Comparison of ENCODE assay signal across 1 cellular context in genomic region chr12:67039995-67040860, GRCh38.
TF ChIP-seq lines count a peak whose summit lies in the region.

No MANE protein-coding gene starts in this region.

TF ChIP-seq in WTC11, 78 proteins besides CTCF, POLR2A, EP300 and RAD21 (continued from another document):
- TF ChIP-seq FOXP4 (CRISPR knock-in tag; IDR thresholded peaks at IDR 0.05) (no peak), TEAD1 (CRISPR knock-in tag; IDR thresholded peaks at IDR 0.05) (no peak), ZNF219 (CRISPR knock-in tag; IDR thresholded peaks at IDR 0.05; ENCODE audit: borderline replicate concordance) (no peak), SOX15 (CRISPR knock-in tag; IDR thresholded peaks at IDR 0.05) (no peak)
